In the genomic region with DNA sequence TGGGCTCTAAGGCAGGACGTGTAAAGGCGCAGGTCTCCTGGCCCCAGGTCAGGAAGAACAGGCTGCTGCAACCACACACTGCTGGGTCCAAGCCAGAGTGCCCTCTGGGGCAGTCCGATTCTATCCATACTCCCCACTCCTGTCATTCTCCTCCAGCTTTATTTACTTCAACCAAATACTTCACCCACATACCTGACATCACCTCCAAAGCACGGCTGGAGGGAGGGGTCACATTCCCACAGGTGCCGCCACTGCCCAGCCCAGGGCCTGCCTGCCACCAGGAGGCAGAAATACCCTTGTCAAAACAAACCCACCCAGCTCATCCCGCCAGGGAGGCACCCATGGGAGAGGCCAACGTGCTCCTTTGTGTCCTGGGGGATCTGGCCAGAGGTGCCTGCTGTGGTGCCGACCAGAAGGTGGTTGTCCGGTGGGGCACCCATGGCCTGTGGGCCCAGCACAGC, we compare ENCODE assay signal across 1 cellular context.
TF ChIP-seq lines count a peak whose summit lies in the region.

No MANE protein-coding gene starts in this region.

TF ChIP-seq in HepG2, 621 proteins besides CTCF, POLR2A, EP300 and RAD21 (continued from another document and continues in another):
- TF ChIP-seq ZNF841 (CRISPR knock-in tag; IDR thresholded peaks at IDR 0.05; ENCODE audit: borderline replicate concordance) (no peak), TGIF2 (CRISPR knock-in tag; IDR thresholded peaks at IDR 0.05) (no peak), PPARG (CRISPR knock-in tag; conservative IDR thresholded peaks at IDR 0.05) (no peak), SP2 (CRISPR knock-in tag; IDR thresholded peaks at IDR 0.05) (no peak), TMF1 (CRISPR knock-in tag; IDR thresholded peaks at IDR 0.05; ENCODE audit: low read depth) (no peak), PAX8 (CRISPR knock-in tag; IDR thresholded peaks at IDR 0.05; ENCODE audit: borderline replicate concordance) (no peak), ZNF180 (CRISPR knock-in tag; IDR thresholded peaks at IDR 0.05; ENCODE audit: borderline replicate concordance, low read depth) (no peak), BORCS8-MEF2B (CRISPR knock-in tag; IDR thresholded peaks at IDR 0.05) (no peak), RCOR2 (CRISPR knock-in tag; IDR thresholded peaks at IDR 0.05) (no peak), NR2F2 (IDR thresholded peaks at IDR 0.05; ENCODE audit: borderline replicate concordance, low read depth) (no peak), SIX4 (CRISPR knock-in tag; IDR thresholded peaks at IDR 0.05) (no peak), ZNF605 (CRISPR knock-in tag; IDR thresholded peaks at IDR 0.05) (no peak), HMGA1 (CRISPR knock-in tag; conservative IDR thresholded peaks at IDR 0.05) (no peak), NFKBIZ (CRISPR knock-in tag; IDR thresholded peaks at IDR 0.05) (no peak), SETDB1 (CRISPR knock-in tag; IDR thresholded peaks at IDR 0.05; ENCODE audit: borderline replicate concordance) (no peak), RXRB (CRISPR knock-in tag; IDR thresholded peaks at IDR 0.05; ENCODE audit: borderline replicate concordance) (0 out of 2 replicates have a peak, but pooled peaks have one; percentile 28)
- TF ChIP-seq, protein P1, sequence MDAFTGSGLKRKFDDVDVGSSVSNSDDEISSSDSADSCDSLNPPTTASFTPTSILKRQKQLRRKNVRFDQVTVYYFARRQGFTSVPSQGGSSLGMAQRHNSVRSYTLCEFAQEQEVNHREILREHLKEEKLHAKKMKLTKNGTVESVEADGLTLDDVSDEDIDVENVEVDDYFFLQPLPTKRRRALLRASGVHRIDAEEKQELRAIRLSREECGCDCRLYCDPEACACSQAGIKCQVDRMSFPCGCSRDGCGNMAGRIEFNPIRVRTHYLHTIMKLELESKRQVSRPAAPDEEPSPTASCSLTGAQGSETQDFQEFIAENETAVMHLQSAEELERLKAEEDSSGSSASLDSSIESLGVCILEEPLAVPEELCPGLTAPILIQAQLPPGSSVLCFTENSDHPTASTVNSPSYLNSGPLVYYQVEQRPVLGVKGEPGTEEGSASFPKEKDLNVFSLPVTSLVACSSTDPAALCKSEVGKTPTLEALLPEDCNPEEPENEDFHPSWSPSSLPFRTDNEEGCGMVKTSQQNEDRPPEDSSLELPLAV (CRISPR knock-in tag; conservative IDR thresholded peaks at IDR 0.05; ENCODE audit: low read depth): no peak
- TF ChIP-seq, protein P2, sequence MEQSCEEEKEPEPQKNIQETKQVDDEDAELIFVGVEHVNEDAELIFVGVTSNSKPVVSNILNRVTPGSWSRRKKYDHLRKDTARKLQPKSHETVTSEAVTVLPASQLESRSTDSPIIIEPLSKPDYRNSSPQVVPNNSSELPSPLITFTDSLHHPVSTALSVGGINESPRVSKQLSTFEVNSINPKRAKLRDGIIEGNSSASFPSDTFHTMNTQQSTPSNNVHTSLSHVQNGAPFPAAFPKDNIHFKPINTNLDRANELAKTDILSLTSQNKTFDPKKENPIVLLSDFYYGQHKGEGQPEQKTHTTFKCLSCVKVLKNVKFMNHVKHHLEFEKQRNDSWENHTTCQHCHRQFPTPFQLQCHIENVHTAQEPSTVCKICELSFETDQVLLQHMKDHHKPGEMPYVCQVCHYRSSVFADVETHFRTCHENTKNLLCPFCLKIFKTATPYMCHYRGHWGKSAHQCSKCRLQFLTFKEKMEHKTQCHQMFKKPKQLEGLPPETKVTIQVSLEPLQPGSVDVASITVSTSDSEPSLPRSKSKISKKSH (CRISPR knock-in tag; IDR thresholded peaks at IDR 0.05; ENCODE audit: borderline replicate concordance): no peak
- TF ChIP-seq, protein P3, sequence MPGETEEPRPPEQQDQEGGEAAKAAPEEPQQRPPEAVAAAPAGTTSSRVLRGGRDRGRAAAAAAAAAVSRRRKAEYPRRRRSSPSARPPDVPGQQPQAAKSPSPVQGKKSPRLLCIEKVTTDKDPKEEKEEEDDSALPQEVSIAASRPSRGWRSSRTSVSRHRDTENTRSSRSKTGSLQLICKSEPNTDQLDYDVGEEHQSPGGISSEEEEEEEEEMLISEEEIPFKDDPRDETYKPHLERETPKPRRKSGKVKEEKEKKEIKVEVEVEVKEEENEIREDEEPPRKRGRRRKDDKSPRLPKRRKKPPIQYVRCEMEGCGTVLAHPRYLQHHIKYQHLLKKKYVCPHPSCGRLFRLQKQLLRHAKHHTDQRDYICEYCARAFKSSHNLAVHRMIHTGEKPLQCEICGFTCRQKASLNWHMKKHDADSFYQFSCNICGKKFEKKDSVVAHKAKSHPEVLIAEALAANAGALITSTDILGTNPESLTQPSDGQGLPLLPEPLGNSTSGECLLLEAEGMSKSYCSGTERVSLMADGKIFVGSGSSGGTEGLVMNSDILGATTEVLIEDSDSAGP (CRISPR knock-in tag; IDR thresholded peaks at IDR 0.05; ENCODE audit: borderline replicate concordance): no peak
- TF ChIP-seq, protein P4, sequence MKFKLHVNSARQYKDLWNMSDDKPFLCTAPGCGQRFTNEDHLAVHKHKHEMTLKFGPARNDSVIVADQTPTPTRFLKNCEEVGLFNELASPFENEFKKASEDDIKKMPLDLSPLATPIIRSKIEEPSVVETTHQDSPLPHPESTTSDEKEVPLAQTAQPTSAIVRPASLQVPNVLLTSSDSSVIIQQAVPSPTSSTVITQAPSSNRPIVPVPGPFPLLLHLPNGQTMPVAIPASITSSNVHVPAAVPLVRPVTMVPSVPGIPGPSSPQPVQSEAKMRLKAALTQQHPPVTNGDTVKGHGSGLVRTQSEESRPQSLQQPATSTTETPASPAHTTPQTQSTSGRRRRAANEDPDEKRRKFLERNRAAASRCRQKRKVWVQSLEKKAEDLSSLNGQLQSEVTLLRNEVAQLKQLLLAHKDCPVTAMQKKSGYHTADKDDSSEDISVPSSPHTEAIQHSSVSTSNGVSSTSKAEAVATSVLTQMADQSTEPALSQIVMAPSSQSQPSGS (CRISPR knock-in tag; IDR thresholded peaks at IDR 0.05): no peak
- TF ChIP-seq, protein P5, sequence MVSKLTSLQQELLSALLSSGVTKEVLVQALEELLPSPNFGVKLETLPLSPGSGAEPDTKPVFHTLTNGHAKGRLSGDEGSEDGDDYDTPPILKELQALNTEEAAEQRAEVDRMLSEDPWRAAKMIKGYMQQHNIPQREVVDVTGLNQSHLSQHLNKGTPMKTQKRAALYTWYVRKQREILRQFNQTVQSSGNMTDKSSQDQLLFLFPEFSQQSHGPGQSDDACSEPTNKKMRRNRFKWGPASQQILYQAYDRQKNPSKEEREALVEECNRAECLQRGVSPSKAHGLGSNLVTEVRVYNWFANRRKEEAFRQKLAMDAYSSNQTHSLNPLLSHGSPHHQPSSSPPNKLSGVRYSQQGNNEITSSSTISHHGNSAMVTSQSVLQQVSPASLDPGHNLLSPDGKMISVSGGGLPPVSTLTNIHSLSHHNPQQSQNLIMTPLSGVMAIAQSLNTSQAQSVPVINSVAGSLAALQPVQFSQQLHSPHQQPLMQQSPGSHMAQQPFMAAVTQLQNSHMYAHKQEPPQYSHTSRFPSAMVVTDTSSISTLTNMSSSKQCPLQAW (CRISPR knock-in tag; IDR thresholded peaks at IDR 0.05): peak; percentile 66; the same call in 1 of the 2 replicates
- TF ChIP-seq, protein P6, sequence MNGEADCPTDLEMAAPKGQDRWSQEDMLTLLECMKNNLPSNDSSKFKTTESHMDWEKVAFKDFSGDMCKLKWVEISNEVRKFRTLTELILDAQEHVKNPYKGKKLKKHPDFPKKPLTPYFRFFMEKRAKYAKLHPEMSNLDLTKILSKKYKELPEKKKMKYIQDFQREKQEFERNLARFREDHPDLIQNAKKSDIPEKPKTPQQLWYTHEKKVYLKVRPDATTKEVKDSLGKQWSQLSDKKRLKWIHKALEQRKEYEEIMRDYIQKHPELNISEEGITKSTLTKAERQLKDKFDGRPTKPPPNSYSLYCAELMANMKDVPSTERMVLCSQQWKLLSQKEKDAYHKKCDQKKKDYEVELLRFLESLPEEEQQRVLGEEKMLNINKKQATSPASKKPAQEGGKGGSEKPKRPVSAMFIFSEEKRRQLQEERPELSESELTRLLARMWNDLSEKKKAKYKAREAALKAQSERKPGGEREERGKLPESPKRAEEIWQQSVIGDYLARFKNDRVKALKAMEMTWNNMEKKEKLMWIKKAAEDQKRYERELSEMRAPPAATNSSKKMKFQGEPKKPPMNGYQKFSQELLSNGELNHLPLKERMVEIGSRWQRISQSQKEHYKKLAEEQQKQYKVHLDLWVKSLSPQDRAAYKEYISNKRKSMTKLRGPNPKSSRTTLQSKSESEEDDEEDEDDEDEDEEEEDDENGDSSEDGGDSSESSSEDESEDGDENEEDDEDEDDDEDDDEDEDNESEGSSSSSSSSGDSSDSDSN (CRISPR knock-in tag; IDR thresholded peaks at IDR 0.05): 0 out of 2 replicates have a peak, but pooled peaks have one; percentile 8
- TF ChIP-seq, protein P7, sequence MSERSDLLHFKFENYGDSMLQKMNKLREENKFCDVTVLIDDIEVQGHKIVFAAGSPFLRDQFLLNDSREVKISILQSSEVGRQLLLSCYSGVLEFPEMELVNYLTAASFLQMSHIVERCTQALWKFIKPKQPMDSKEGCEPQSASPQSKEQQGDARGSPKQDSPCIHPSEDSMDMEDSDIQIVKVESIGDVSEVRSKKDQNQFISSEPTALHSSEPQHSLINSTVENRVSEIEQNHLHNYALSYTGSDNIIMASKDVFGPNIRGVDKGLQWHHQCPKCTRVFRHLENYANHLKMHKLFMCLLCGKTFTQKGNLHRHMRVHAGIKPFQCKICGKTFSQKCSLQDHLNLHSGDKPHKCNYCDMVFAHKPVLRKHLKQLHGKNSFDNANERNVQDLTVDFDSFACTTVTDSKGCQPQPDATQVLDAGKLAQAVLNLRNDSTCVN (CRISPR knock-in tag; IDR thresholded peaks at IDR 0.05; ENCODE audit: borderline replicate concordance): no peak
- TF ChIP-seq, protein P8, sequence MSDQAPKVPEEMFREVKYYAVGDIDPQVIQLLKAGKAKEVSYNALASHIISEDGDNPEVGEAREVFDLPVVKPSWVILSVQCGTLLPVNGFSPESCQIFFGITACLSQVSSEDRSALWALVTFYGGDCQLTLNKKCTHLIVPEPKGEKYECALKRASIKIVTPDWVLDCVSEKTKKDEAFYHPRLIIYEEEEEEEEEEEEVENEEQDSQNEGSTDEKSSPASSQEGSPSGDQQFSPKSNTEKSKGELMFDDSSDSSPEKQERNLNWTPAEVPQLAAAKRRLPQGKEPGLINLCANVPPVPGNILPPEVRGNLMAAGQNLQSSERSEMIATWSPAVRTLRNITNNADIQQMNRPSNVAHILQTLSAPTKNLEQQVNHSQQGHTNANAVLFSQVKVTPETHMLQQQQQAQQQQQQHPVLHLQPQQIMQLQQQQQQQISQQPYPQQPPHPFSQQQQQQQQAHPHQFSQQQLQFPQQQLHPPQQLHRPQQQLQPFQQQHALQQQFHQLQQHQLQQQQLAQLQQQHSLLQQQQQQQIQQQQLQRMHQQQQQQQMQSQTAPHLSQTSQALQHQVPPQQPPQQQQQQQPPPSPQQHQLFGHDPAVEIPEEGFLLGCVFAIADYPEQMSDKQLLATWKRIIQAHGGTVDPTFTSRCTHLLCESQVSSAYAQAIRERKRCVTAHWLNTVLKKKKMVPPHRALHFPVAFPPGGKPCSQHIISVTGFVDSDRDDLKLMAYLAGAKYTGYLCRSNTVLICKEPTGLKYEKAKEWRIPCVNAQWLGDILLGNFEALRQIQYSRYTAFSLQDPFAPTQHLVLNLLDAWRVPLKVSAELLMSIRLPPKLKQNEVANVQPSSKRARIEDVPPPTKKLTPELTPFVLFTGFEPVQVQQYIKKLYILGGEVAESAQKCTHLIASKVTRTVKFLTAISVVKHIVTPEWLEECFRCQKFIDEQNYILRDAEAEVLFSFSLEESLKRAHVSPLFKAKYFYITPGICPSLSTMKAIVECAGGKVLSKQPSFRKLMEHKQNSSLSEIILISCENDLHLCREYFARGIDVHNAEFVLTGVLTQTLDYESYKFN (CRISPR knock-in tag; conservative IDR thresholded peaks at IDR 0.05): peak; percentile 36; the same call in 1 of the 2 replicates
- TF ChIP-seq, protein P9, sequence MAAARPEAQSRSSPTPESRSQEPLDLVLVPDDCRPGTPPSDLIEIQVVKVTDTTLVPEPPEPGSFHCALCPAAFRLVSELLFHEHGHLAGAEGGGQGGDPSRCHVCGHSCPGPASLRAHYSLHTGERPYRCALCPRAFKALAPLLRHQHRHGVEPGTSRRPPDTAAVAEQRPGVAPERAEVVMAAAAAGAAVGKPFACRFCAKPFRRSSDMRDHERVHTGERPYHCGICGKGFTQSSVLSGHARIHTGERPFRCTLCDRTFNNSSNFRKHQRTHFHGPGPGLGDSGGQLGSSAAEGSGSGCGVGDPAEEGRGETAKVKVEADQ (CRISPR knock-in tag; IDR thresholded peaks at IDR 0.05; ENCODE audit: borderline replicate concordance): no peak
- TF ChIP-seq, protein P10, sequence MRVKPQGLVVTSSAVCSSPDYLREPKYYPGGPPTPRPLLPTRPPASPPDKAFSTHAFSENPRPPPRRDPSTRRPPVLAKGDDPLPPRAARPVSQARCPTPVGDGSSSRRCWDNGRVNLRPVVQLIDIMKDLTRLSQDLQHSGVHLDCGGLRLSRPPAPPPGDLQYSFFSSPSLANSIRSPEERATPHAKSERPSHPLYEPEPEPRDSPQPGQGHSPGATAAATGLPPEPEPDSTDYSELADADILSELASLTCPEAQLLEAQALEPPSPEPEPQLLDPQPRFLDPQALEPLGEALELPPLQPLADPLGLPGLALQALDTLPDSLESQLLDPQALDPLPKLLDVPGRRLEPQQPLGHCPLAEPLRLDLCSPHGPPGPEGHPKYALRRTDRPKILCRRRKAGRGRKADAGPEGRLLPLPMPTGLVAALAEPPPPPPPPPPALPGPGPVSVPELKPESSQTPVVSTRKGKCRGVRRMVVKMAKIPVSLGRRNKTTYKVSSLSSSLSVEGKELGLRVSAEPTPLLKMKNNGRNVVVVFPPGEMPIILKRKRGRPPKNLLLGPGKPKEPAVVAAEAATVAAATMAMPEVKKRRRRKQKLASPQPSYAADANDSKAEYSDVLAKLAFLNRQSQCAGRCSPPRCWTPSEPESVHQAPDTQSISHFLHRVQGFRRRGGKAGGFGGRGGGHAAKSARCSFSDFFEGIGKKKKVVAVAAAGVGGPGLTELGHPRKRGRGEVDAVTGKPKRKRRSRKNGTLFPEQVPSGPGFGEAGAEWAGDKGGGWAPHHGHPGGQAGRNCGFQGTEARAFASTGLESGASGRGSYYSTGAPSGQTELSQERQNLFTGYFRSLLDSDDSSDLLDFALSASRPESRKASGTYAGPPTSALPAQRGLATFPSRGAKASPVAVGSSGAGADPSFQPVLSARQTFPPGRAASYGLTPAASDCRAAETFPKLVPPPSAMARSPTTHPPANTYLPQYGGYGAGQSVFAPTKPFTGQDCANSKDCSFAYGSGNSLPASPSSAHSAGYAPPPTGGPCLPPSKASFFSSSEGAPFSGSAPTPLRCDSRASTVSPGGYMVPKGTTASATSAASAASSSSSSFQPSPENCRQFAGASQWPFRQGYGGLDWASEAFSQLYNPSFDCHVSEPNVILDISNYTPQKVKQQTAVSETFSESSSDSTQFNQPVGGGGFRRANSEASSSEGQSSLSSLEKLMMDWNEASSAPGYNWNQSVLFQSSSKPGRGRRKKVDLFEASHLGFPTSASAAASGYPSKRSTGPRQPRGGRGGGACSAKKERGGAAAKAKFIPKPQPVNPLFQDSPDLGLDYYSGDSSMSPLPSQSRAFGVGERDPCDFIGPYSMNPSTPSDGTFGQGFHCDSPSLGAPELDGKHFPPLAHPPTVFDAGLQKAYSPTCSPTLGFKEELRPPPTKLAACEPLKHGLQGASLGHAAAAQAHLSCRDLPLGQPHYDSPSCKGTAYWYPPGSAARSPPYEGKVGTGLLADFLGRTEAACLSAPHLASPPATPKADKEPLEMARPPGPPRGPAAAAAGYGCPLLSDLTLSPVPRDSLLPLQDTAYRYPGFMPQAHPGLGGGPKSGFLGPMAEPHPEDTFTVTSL (CRISPR knock-in tag; IDR thresholded peaks at IDR 0.05; ENCODE audit: borderline replicate concordance): peak; percentile 54; the same call in 1 of the 2 replicates
- TF ChIP-seq, protein P11, sequence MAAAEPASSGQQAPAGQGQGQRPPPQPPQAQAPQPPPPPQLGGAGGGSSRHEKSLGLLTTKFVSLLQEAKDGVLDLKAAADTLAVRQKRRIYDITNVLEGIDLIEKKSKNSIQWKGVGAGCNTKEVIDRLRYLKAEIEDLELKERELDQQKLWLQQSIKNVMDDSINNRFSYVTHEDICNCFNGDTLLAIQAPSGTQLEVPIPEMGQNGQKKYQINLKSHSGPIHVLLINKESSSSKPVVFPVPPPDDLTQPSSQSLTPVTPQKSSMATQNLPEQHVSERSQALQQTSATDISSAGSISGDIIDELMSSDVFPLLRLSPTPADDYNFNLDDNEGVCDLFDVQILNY (CRISPR knock-in tag; conservative IDR thresholded peaks at IDR 0.05): no peak
